Comparison of ENCODE assay signal across 3 cellular contexts in the genomic region with DNA sequence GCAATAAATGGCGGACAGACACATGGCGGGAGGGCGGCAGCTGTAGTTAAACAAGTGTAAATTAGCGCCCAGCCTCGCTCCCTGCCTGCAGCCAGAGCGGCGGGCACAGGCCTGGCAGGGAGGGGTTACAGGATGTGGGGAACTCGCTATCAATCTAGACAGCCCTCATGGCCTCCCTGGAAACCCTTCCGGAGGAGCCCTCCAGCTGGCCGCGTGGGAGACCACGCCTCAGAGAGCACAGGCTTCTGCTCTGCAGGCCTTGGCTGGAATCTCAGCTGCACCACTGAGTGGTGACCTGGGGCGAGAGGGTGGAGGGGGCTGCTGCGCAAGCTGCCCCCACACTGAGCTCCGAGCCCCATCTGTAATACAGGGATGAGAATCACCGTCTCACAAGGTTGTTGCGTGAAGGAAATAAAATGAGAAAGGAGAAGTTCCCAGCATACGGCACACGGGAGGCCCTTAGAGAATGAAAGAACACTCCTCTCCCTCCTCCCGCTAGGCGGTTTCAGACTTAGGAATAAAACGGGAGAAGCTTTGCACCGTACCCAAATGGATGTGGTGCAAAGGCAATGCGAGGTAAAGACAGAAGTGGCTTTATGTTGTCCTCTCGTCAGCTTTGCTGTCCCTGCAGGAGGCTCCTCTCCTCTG.
TF ChIP-seq lines count a peak whose summit lies in the region.

No MANE protein-coding gene starts in this region.

TF ChIP-seq in SK-N-SH, 30 proteins besides CTCF, POLR2A, EP300 and RAD21 (continued from another document):
- TF ChIP-seq RFX5 (IDR thresholded peaks at IDR 0.05; ENCODE audit: low read length) (no peak), TEAD4 (IDR thresholded peaks at IDR 0.05; ENCODE audit: borderline replicate concordance, insufficient read depth) (no peak), RCOR1 (IDR thresholded peaks at IDR 0.05; ENCODE audit: low read length) (no peak)
- TF ChIP-seq, protein P1, sequence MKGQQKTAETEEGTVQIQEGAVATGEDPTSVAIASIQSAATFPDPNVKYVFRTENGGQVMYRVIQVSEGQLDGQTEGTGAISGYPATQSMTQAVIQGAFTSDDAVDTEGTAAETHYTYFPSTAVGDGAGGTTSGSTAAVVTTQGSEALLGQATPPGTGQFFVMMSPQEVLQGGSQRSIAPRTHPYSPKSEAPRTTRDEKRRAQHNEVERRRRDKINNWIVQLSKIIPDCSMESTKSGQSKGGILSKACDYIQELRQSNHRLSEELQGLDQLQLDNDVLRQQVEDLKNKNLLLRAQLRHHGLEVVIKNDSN (IDR thresholded peaks at IDR 0.05; ENCODE audit: borderline replicate concordance, low read depth), result no peak

TF ChIP-seq in SK-N-SH treated with all-trans-retinoic acid at 6 μM for 48 hours, 23 proteins besides CTCF, POLR2A, EP300 and RAD21:
- TF ChIP-seq PATZ1 (CRISPR knock-in tag; IDR thresholded peaks at IDR 0.05; ENCODE audit: borderline replicate concordance) (no peak), ARNTL (CRISPR knock-in tag; IDR thresholded peaks at IDR 0.05; ENCODE audit: borderline replicate concordance, low read depth) (no peak), ZC3H10 (CRISPR knock-in tag; IDR thresholded peaks at IDR 0.05) (no peak), TCF4 (CRISPR knock-in tag; IDR thresholded peaks at IDR 0.05; ENCODE audit: borderline replicate concordance) (no peak), CSDC2 (CRISPR knock-in tag; IDR thresholded peaks at IDR 0.05) (no peak), ZFP30 (CRISPR knock-in tag; IDR thresholded peaks at IDR 0.05) (no peak), CREB5 (CRISPR knock-in tag; IDR thresholded peaks at IDR 0.05; ENCODE audit: low read depth) (no peak), ZNF565 (CRISPR knock-in tag; conservative IDR thresholded peaks at IDR 0.05; ENCODE audit: low read depth) (no peak), SNAI2 (CRISPR knock-in tag; IDR thresholded peaks at IDR 0.05) (no peak), ZNF70 (CRISPR knock-in tag; IDR thresholded peaks at IDR 0.05) (no peak)
- TF ChIP-seq, protein P2, sequence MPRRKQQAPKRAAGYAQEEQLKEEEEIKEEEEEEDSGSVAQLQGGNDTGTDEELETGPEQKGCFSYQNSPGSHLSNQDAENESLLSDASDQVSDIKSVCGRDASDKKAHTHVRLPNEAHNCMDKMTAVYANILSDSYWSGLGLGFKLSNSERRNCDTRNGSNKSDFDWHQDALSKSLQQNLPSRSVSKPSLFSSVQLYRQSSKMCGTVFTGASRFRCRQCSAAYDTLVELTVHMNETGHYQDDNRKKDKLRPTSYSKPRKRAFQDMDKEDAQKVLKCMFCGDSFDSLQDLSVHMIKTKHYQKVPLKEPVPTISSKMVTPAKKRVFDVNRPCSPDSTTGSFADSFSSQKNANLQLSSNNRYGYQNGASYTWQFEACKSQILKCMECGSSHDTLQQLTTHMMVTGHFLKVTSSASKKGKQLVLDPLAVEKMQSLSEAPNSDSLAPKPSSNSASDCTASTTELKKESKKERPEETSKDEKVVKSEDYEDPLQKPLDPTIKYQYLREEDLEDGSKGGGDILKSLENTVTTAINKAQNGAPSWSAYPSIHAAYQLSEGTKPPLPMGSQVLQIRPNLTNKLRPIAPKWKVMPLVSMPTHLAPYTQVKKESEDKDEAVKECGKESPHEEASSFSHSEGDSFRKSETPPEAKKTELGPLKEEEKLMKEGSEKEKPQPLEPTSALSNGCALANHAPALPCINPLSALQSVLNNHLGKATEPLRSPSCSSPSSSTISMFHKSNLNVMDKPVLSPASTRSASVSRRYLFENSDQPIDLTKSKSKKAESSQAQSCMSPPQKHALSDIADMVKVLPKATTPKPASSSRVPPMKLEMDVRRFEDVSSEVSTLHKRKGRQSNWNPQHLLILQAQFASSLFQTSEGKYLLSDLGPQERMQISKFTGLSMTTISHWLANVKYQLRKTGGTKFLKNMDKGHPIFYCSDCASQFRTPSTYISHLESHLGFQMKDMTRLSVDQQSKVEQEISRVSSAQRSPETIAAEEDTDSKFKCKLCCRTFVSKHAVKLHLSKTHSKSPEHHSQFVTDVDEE (CRISPR knock-in tag; IDR thresholded peaks at IDR 0.05), result no peak
TF ChIP-seq in SK-N-SH treated with all-trans-retinoic acid at 6 μM for 48 hours: peak in this region for 0.

TF ChIP-seq in GM12878, 131 proteins besides CTCF, POLR2A, EP300 and RAD21 (continued from another document):
- TF ChIP-seq, protein P3, sequence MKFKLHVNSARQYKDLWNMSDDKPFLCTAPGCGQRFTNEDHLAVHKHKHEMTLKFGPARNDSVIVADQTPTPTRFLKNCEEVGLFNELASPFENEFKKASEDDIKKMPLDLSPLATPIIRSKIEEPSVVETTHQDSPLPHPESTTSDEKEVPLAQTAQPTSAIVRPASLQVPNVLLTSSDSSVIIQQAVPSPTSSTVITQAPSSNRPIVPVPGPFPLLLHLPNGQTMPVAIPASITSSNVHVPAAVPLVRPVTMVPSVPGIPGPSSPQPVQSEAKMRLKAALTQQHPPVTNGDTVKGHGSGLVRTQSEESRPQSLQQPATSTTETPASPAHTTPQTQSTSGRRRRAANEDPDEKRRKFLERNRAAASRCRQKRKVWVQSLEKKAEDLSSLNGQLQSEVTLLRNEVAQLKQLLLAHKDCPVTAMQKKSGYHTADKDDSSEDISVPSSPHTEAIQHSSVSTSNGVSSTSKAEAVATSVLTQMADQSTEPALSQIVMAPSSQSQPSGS (IDR thresholded peaks at IDR 0.05; ENCODE audit: low read length), result no peak
- TF ChIP-seq RB1 (IDR thresholded peaks at IDR 0.05; ENCODE audit: borderline replicate concordance), result no peak
- no peak for TF ChIP-seq LARP7 (IDR thresholded peaks at IDR 0.05)
- TF ChIP-seq KDM1A (IDR thresholded peaks at IDR 0.05; ENCODE audit: borderline replicate concordance), result no peak
- TF ChIP-seq ZSCAN29 (IDR thresholded peaks at IDR 0.05), result no peak
- no peak for TF ChIP-seq MEF2B (IDR thresholded peaks at IDR 0.05; ENCODE audit: partially characterized antibody, poor library complexity, severe bottlenecking)
- TF ChIP-seq YY1 (IDR thresholded peaks at IDR 0.05; ENCODE audit: low read depth, low read length), result no peak
- TF ChIP-seq, protein P4, sequence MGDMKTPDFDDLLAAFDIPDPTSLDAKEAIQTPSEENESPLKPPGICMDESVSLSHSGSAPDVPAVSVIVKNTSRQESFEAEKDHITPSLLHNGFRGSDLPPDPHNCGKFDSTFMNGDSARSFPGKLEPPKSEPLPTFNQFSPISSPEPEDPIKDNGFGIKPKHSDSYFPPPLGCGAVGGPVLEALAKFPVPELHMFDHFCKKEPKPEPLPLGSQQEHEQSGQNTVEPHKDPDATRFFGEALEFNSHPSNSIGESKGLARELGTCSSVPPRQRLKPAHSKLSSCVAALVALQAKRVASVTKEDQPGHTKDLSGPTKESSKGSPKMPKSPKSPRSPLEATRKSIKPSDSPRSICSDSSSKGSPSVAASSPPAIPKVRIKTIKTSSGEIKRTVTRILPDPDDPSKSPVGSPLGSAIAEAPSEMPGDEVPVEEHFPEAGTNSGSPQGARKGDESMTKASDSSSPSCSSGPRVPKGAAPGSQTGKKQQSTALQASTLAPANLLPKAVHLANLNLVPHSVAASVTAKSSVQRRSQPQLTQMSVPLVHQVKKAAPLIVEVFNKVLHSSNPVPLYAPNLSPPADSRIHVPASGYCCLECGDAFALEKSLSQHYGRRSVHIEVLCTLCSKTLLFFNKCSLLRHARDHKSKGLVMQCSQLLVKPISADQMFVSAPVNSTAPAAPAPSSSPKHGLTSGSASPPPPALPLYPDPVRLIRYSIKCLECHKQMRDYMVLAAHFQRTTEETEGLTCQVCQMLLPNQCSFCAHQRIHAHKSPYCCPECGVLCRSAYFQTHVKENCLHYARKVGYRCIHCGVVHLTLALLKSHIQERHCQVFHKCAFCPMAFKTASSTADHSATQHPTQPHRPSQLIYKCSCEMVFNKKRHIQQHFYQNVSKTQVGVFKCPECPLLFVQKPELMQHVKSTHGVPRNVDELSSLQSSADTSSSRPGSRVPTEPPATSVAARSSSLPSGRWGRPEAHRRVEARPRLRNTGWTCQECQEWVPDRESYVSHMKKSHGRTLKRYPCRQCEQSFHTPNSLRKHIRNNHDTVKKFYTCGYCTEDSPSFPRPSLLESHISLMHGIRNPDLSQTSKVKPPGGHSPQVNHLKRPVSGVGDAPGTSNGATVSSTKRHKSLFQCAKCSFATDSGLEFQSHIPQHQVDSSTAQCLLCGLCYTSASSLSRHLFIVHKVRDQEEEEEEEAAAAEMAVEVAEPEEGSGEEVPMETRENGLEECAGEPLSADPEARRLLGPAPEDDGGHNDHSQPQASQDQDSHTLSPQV (IDR thresholded peaks at IDR 0.05), result no peak
- TF ChIP-seq NR2C2 (IDR thresholded peaks at IDR 0.05; ENCODE audit: borderline replicate concordance, control insufficient read depth, insufficient read length, low read depth), result no peak
- no peak for TF ChIP-seq ZNF622 (IDR thresholded peaks at IDR 0.05)
- TF ChIP-seq BCL11A (IDR thresholded peaks at IDR 0.05; ENCODE audit: low read depth, low read length), result no peak
- TF ChIP-seq MEF2A (IDR thresholded peaks at IDR 0.05; ENCODE audit: insufficient read depth, low read depth, low read length), result no peak
- TF ChIP-seq USF2 (IDR thresholded peaks at IDR 0.05; ENCODE audit: borderline replicate concordance, low read depth, low read length), result no peak
- TF ChIP-seq CEBPB (IDR thresholded peaks at IDR 0.05; ENCODE audit: borderline replicate concordance in 1 of 2, low read depth in 2 of 2, low read length in 2 of 2), result no peak
- no peak for TF ChIP-seq TAF1 (IDR thresholded peaks at IDR 0.05; ENCODE audit: borderline replicate concordance, low read depth, low read length)
- TF ChIP-seq RELA (IDR thresholded peaks at IDR 0.05; ENCODE audit: borderline replicate concordance, partially characterized antibody), result no peak
- no peak for TF ChIP-seq CREB1 (IDR thresholded peaks at IDR 0.05; ENCODE audit: low read depth)
- TF ChIP-seq RCOR1 (conservative IDR thresholded peaks at IDR 0.05; ENCODE audit: low read depth, low read length), result no peak
